6 cellular contexts compared by ENCODE assay signal in genomic region chr6:44530910-44531234, GRCh38.
"Had no signal": no experiment of that assay in that cellular context is flagged by ENCODE, and none has a peak within 500 bp of the region (broad histone marks: within the 10 kb centered on the region; RNA-seq: fewer than 3 reads in every experiment).

No MANE protein-coding gene starts in this region.

- H3K9me3 Mint-ChIP-seq: H9 had no signal

- H3K9ac ChIP-seq: GM23248 had no signal

- H3K4me3 Mint-ChIP-seq: H9, IgD-negative memory B cell had no signal

- H3K27ac ChIP-seq: GM23248, HL-60 had no signal

- H3K27ac Mint-ChIP-seq: IgD-negative memory B cell had no signal

- DNase-seq: GM23248, HCEC 1CT, KBM-7 had no signal

- H3K4me1 Mint-ChIP-seq: IgD-negative memory B cell had no signal

- H3K4me3 ChIP-seq: GM23248 had no signal
